In genomic region chr12:18634382-18634781, GRCh38 we compare ENCODE assay signal across 7 cellular contexts.
"Had no signal": no experiment of that assay in that cellular context is flagged by ENCODE, and none has a peak within 500 bp of the region (broad histone marks: within the 10 kb centered on the region; RNA-seq: fewer than 3 reads in every experiment).

No MANE protein-coding gene starts in this region.

- DNase-seq: IMR-90, KBM-7, KG1 had no signal

- H3K4me1 Mint-ChIP-seq: IgD-negative memory B cell had no signal

- FAIRE-seq: HTR-8/SVneo, K562 had no signal

- H3K27ac Mint-ChIP-seq: IgD-negative memory B cell had no signal

- H3K4me3 ChIP-seq: K562 had no signal

- H3K4me3 Mint-ChIP-seq: IgD-negative memory B cell had no signal

- H3K27ac ChIP-seq: HL-60 had no signal

- H3K27me3 Mint-ChIP-seq: IgD-negative memory B cell had no signal

- ATAC-seq: K562 had no signal
